Comparison of ENCODE assay signal across 8 cellular contexts in the genomic region with DNA sequence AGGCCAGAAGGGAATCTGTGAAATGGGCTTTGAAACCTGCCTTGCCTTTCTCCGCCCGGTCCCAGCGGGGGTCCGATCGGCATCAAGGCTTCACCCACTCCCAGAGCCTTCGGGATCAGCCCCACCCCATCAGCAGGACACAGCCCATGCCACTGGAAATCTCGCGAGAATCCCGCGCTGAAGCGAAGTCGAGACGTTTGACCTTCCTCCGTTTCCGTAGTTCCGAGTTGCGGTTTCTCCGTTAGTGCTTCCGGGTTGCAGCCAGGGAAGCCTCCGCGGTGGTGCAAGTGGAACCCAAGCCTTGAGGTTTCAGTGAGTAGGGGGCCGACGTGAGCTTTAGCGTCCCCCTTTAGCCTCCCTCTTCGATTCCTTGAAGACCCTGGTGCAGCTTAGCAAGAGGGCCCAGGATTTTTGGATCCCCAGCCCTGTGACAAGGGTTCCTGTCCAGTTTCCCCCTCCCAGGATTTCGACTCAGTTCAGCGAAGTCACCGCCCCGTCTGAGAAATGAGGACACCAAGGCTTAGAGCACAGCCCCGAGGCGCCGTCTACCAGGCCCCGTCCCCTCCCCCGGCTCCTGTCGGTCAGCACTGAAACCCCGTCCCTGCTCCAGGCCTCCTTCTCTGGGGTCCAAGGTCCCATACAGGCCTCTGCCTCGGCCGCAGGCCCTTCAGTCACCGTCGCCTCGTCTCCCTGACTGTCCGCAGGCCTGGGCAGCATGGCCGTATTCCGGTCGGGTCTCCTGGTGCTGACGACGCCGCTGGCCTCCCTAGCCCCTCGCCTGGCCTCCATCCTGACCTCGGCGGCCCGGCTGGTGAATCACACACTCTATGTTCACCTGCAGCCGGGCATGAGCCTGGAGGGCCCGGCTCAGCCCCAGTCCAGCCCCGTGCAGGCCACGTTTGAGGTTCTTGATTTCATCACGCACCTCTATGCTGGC. TPM values are rescaled to one million over a fixed set of nuclear protein-coding genes. Genes with fewer than 3 reads are reported as not detected.
A peak's percentile ranks its signal among the peaks of the same experiment; 100 is the strongest.
DNase-seq lines count a peak whose midpoint lies in the region; TF ChIP-seq lines count a peak whose summit lies in the region.

A gene (plus strand): TSS at position 241 of the 937 bp plus-strand sequence. CDS start 475 bp downstream, at position 716.

- H3K4me1 ChIP-seq in esophagus squamous epithelium (peaks cover 31 to 67% (median 33%) of the 10 kb centered on the region in 3 donors), muscle layer of colon (ENCODE audit: insufficient read depth, low read length) (peaks cover 33% of the 10 kb centered on the region)

- peak within 1 kb of the TSS; percentile 83 for H3K4me3 ChIP-seq in LNCaP clone FGC (ENCODE audit: low read depth, low read length)
- H3K4me3 ChIP-seq in esophagus squamous epithelium, result peak within 1 kb of the TSS; percentile 66 to 91 (median 79)
- H3K4me3 ChIP-seq in muscle layer of colon (ENCODE audit: low read depth in 1 of 2, low read length in 2 of 2), result peak within 1 kb of the TSS; percentile 91 to 99

- H3K36me3 ChIP-seq in esophagus squamous epithelium, result peaks cover 13 to 27% (median 15%) of the 10 kb centered on the region in 3 donors
- peaks cover 24% of the 10 kb centered on the region for H3K36me3 ChIP-seq in muscle layer of colon (ENCODE audit: insufficient read depth, low read length)

- TF ChIP-seq POLR2A in esophagus squamous epithelium (IDR thresholded peaks at IDR 0.05), result peak in 3 of 4 donors; percentile 14 to 66 (median 46)

- H3K27ac ChIP-seq in esophagus squamous epithelium, result peak within 1 kb of the TSS; percentile 87 to 94 (median 90)
- peak within 1 kb of the TSS; percentile 81 for H3K27ac ChIP-seq in muscle layer of colon (ENCODE audit: low read depth, low read length)

- TF ChIP-seq CTCF in LNCaP clone FGC (IDR thresholded peaks at IDR 0.05; ENCODE audit: control insufficient read depth, extremely low read depth, insufficient read depth) (no peak), esophagus squamous epithelium (IDR thresholded peaks at IDR 0.05) (peak in 1 of 6 experiments; percentile 38)

- H3K9me3 ChIP-seq in esophagus squamous epithelium (no peaks in the 10 kb centered on the region), muscle layer of colon (ENCODE audit: low read length) (no peaks in the 10 kb centered on the region)

- peak; percentile 90 for DNase-seq in activated gamma-delta T cell treated with Interleukin-2 at 50 U/mL for 16 hours
- no peak for DNase-seq in activated gamma-delta T cell (lab: John Stamatoyannopoulos, UW)
- DNase-seq in LNCaP clone FGC (ENCODE audit: low read depth), result peak; percentile 85
- peak; percentile 91 for DNase-seq in RPMI7951 (ENCODE audit: low read depth)
- peak; percentile 82 for DNase-seq in activated T-helper 1 cell treated with Interleukin-2 at 50 U/mL for 16 hours (ENCODE audit: low read depth)
- peak; percentile 52 for DNase-seq in esophagus squamous epithelium (lab: John Stamatoyannopoulos, UW)
- peak; percentile 96 for DNase-seq in stimulated activated CD8-positive, alpha-beta memory T cell treated with anti-CD3 and anti-CD28 coated beads, Interleukin-4, amount 100 ng/mL, for 48 hours

- intact Hi-C loops in esophagus squamous epithelium (cut with DNase I), result no loop called here

- no peaks in the 10 kb centered on the region for H3K27me3 ChIP-seq in esophagus squamous epithelium
- no peaks in the 10 kb centered on the region for H3K27me3 ChIP-seq in muscle layer of colon (ENCODE audit: control insufficient read depth in 1 of 2, insufficient read depth in 2 of 2, low read length in 2 of 2)

- 1 to 5% methylated on average over 4 to 27 of the region's 57 CpGs for WGBS in esophagus squamous epithelium, 2 donors

- H3K9ac ChIP-seq in muscle layer of colon (ENCODE audit: low read length), result peak within 1 kb of the TSS; percentile 55

RNA-seq across cellular contexts. Expression of the gene that starts here (rescaled TPM):
- total RNA-seq in RPMI7951 (2014; rRNA removed; shearing (Covaris generic)), result 13.8 and 17.8 TPM in 2 replicates
- total RNA-seq in esophagus squamous epithelium, result 10 to 100 TPM; 34.1 to 52.2 (median 46.5) TPM
